Comparison of ENCODE assay signal across 24 cellular contexts in the genomic region with DNA sequence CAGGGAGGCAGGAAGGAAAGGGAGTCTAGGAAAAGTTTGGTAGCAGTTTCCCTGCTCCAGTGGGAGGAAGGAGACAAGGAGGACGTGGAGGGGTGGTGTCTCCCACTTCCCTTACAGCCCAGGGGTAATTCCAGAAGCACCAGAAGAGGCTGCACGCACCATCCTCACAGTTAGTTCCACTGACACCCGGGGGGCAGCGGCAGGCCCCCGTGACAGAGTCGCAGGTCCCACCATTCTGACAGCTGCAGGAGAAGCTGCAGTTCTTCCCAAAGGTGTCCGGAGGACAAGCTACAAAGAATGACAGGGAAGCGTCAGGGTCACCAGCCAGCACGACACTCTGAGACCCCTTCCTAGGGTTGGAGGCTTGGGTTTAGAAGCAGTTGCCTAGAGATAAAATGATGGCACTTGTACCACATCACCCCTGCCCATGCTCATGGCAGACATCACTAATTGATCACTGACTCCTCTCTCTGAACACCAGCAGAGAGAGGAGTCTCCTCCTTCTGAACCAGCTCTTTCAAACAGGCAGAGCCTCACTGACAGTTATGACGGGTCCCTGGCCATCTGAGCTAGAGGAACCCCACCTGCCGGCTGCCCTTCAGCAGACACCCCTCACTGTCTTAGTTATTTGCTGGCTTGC. TPM values are rescaled to one million over a fixed set of nuclear protein-coding genes. Genes with fewer than 3 reads are reported as not detected.
"Had no signal": no experiment of that assay in that cellular context is flagged by ENCODE, and none has a peak within 500 bp of the region (broad histone marks: within the 10 kb centered on the region; RNA-seq: fewer than 3 reads in every experiment).

No MANE protein-coding gene starts in this region.

- H3K9me3 ChIP-seq: SJSA1 had no signal

- H3K4me3 ChIP-seq: SJSA1, SK-N-MC had no signal

- FAIRE-seq: HTR-8/SVneo had no signal

- H3K36me3 ChIP-seq: SJSA1 had no signal

- H3K27ac ChIP-seq: HL-60, SJSA1, SK-N-MC had no signal

- H3K27me3 ChIP-seq: SJSA1 had no signal

- ATAC-seq: Panc1, PC-3, Right ventricle myocardium inferior had no signal

- DNase-seq: KBM-7, MV-4-11, NCI-H1092, NCI-H1105 treated with DMSO at 0.1 percent for 48 hours, NCI-H1417 treated with DMSO at 0.1 percent for 48 hours, NCI-H146, NCI-H1694 treated with DMSO at 0.1 percent for 48 hours, NCI-H1930, NCI-H2081, NCI-H2107, NCI-H2227 treated with DMSO at 0.1 percent for 48 hours, NCI-H524 treated with DMSO at 0.1 percent for 48 hours, NCI-H69, NCI-H774, PC-3, SIG-M5 had no signal

RNA-seq across cellular contexts. Expression of gene ARHGEF16, which starts 53.3 kb away (rescaled TPM):
- total RNA-seq: LHCN-M2 had no signal
- polyA plus RNA-seq: IgD-negative memory B cell had no signal
